ENCODE assay signal across 13 cellular contexts in genomic region chr6:34834789-34835518, GRCh38. TPM values are rescaled to one million over a fixed set of nuclear protein-coding genes. Genes with fewer than 3 reads are reported as not detected.
DNase-seq lines count a peak whose midpoint lies in the region; ATAC-seq and TF ChIP-seq lines count a peak whose summit lies in the region.
"Had no signal": no experiment of that assay in that cellular context is flagged by ENCODE, and none has a peak within 500 bp of the region (broad histone marks: within the 10 kb centered on the region; RNA-seq: fewer than 3 reads in every experiment).

No MANE protein-coding gene starts in this region.

- H3K4me3 ChIP-seq in SK-N-SH (ENCODE audit: low read depth in 2 of 2, low read length in 1 of 2) (no peak overlapping the region), fibroblast of villous mesenchyme (ENCODE audit: low read depth, low read length) (no peak overlapping the region)
- H3K4me3 ChIP-seq: MG63 had no signal

- no peak overlapping the region for H3K27ac ChIP-seq in SK-N-SH (ENCODE audit: low read depth in 2 of 2, low read length in 1 of 2)
- H3K27ac ChIP-seq: 22Rv1 had no signal

- no peaks in the 10 kb centered on the region for H3K9me3 Mint-ChIP-seq in stimulated activated effector memory CD8-positive, alpha-beta T cell treated with anti-CD3 and anti-CD28 coated beads, Interleukin-12 subunit alpha, Interleukin-12 subunit beta, amount 100 ng/mL, for 72 hours
- H3K9me3 Mint-ChIP-seq: activated T-cell treated with anti-CD3 and anti-CD28 coated beads, Interleukin-2, amount 50 U/mL, for 4 hours had no signal

- no peaks in the 10 kb centered on the region for H3K27me3 ChIP-seq in SK-N-SH (ENCODE audit: insufficient read depth)
- H3K27me3 ChIP-seq: MG63 had no signal

- no peaks in the 10 kb centered on the region for H3K9me3 ChIP-seq in SK-N-SH
- H3K9me3 ChIP-seq: MG63 had no signal

- H3K36me3 Mint-ChIP-seq in stimulated activated effector memory CD8-positive, alpha-beta T cell treated with anti-CD3 and anti-CD28 coated beads, Interleukin-12 subunit alpha, Interleukin-12 subunit beta, amount 100 ng/mL, for 72 hours = peaks cover 56% of the 10 kb centered on the region

- CTCF ChIA-PET in SK-N-SH (lab: Yijun Ruan, JAX) = no interaction called here

- H4K20me1 ChIP-seq in SK-N-SH (ENCODE audit: insufficient read depth) = no peaks in the 10 kb centered on the region

- TF ChIP-seq RAD21 in SK-N-SH (IDR thresholded peaks at IDR 0.05; ENCODE audit: low read length) = no peak

- ATAC-seq in SK-N-SH treated with all-trans-retinoic acid at 6 μM for 48 hours (no peak), GM21515 (IDR thresholded peaks at IDR 0.05; ENCODE audit: unreplicated experiment) (no peak), HG02798 (IDR thresholded peaks at IDR 0.05; ENCODE audit: poor library complexity, unreplicated experiment) (no peak)
- peak; percentile 55 for ATAC-seq in stimulated activated effector memory CD8-positive, alpha-beta T cell treated with anti-CD3 and anti-CD28 coated beads, Interleukin-12 subunit alpha, Interleukin-12 subunit beta, amount 100 ng/mL, for 72 hours
- ATAC-seq: activated T-cell treated with anti-CD3 and anti-CD28 coated beads, Interleukin-2, amount 50 U/mL, for 4 hours; stimulated activated naive CD8-positive, alpha-beta T cell treated with anti-CD3 and anti-CD28 coated beads, Interleukin-15, Interleukin-2, amounts not matched to agents 100 U/mL and 50 U/mL, for 24 hours had no signal

- H2AFZ ChIP-seq in SK-N-SH (ENCODE audit: low read depth) = no peak overlapping the region

- H3K4me3 Mint-ChIP-seq in stimulated activated effector memory CD8-positive, alpha-beta T cell treated with anti-CD3 and anti-CD28 coated beads, Interleukin-12 subunit alpha, Interleukin-12 subunit beta, amount 100 ng/mL, for 72 hours = no peak overlapping the region
- H3K4me3 Mint-ChIP-seq: activated T-cell treated with anti-CD3 and anti-CD28 coated beads, Interleukin-2, amount 50 U/mL, for 4 hours had no signal

- no peak for TF ChIP-seq CTCF in SK-N-SH (IDR thresholded peaks at IDR 0.05)
- TF ChIP-seq CTCF in fibroblast of villous mesenchyme (IDR thresholded peaks at IDR 0.05; ENCODE audit: insufficient read depth, low read depth, low read length) = no peak

- 88% methylated on average over 4 of the region's 4 CpGs for WGBS in SK-N-SH (ENCODE audit: low lambda C conversion rate)

- no peak for TF ChIP-seq EP300 in SK-N-SH (IDR thresholded peaks at IDR 0.05; ENCODE audit: borderline replicate concordance in 1 of 2, low read depth in 1 of 2, low read length in 1 of 2)

- peak overlapping the region; percentile 54 for H3K27ac Mint-ChIP-seq in stimulated activated effector memory CD8-positive, alpha-beta T cell treated with anti-CD3 and anti-CD28 coated beads, Interleukin-12 subunit alpha, Interleukin-12 subunit beta, amount 100 ng/mL, for 72 hours

- H3K79me2 ChIP-seq in SK-N-SH (ENCODE audit: insufficient read depth) = no peaks in the 10 kb centered on the region

- no peak overlapping the region for H3K4me2 ChIP-seq in SK-N-SH

- no peaks in the 10 kb centered on the region for H3K9me2 ChIP-seq in SK-N-SH

- POLR2A ChIA-PET in SK-N-SH (lab: Yijun Ruan, JAX) = no interaction called here

- no peaks in the 10 kb centered on the region for H3K4me1 Mint-ChIP-seq in stimulated activated effector memory CD8-positive, alpha-beta T cell treated with anti-CD3 and anti-CD28 coated beads, Interleukin-12 subunit alpha, Interleukin-12 subunit beta, amount 100 ng/mL, for 72 hours

- H3K36me3 ChIP-seq in SK-N-SH (replicated peaks in 1 of 2; ENCODE audit: control insufficient read depth in 1 of 2, insufficient read depth in 2 of 2, low read length in 1 of 2) = peaks cover 14 to 23% of the 10 kb centered on the region in 2 experiments

- DNase-seq in SK-N-SH (no peak), SIG-M5 (lab: John Stamatoyannopoulos, UW) (peak; percentile 35), fibroblast of villous mesenchyme (ENCODE audit: low read depth) (peak; percentile 70)
- DNase-seq in stimulated activated effector memory CD8-positive, alpha-beta T cell treated with anti-CD3 and anti-CD28 coated beads, Interleukin-12 subunit alpha, Interleukin-12 subunit beta, amount 100 ng/mL, for 72 hours (ENCODE audit: low spot score in 2 of 2) = no peak
- DNase-seq in stimulated activated CD4-positive, alpha-beta T cell treated with anti-CD3 and anti-CD28 coated beads, Interleukin-1b, Interleukin-23, amount 100 ng/mL, for 48 hours = no peak
- DNase-seq: activated T-cell treated with anti-CD3 and anti-CD28 coated beads, Interleukin-2, amount 50 U/mL, for 4 hours; GOT3; MG63; stimulated activated naive CD8-positive, alpha-beta T cell treated with anti-CD3 and anti-CD28 coated beads, Interleukin-15, Interleukin-2, amounts not matched to agents 100 U/mL and 50 U/mL, for 24 hours had no signal

- H3F3A ChIP-seq in SK-N-SH (replicated peaks; ENCODE audit: insufficient read depth) = peaks cover 4% of the 10 kb centered on the region

- H3K4me1 ChIP-seq in SK-N-SH (ENCODE audit: control insufficient read depth in 1 of 2, insufficient read depth in 2 of 2, low read depth in 1 of 2, low read length in 1 of 2) = peaks cover 0 to 8% of the 10 kb centered on the region in 2 experiments; a peak in 1 of 4 replicates

- no peak overlapping the region for H3K9ac ChIP-seq in SK-N-SH

TF ChIP-seq in SK-N-SH, 30 proteins besides CTCF, POLR2A, EP300 and RAD21:
- no peak for TF ChIP-seq NRF1 (IDR thresholded peaks at IDR 0.05; ENCODE audit: low read depth, low read length)
- no peak for TF ChIP-seq EZH2phosphoT487 (IDR thresholded peaks at IDR 0.05; ENCODE audit: borderline replicate concordance, low read depth)
- no peak for TF ChIP-seq IRF3 (IDR thresholded peaks at IDR 0.05; ENCODE audit: low read depth, low read length)
- TF ChIP-seq FOSL2 (IDR thresholded peaks at IDR 0.05; ENCODE audit: borderline replicate concordance, low read depth) = 0 out of 2 replicates have a peak, but pooled peaks have one; percentile 5
- no peak for TF ChIP-seq YY1 (IDR thresholded peaks at IDR 0.05; ENCODE audit: low read depth)
- no peak for TF ChIP-seq TAF1 (IDR thresholded peaks at IDR 0.05; ENCODE audit: borderline replicate concordance, low read depth, low read length)
- TF ChIP-seq SMC3 (IDR thresholded peaks at IDR 0.05; ENCODE audit: low read depth, low read length) = no peak

TF ChIP-seq in SK-N-SH treated with all-trans-retinoic acid at 6 μM for 48 hours, 23 proteins besides CTCF, POLR2A, EP300 and RAD21 (continues in another document):
- TF ChIP-seq GLIS3 (CRISPR knock-in tag; IDR thresholded peaks at IDR 0.05) (no peak), ZFP3 (CRISPR knock-in tag; IDR thresholded peaks at IDR 0.05) (no peak), RARB (CRISPR knock-in tag; IDR thresholded peaks at IDR 0.05) (no peak), ESRRG (CRISPR knock-in tag; IDR thresholded peaks at IDR 0.05) (no peak), TCF4 (CRISPR knock-in tag; IDR thresholded peaks at IDR 0.05; ENCODE audit: borderline replicate concordance) (no peak), ZNF565 (CRISPR knock-in tag; conservative IDR thresholded peaks at IDR 0.05; ENCODE audit: low read depth) (no peak), BACH2 (CRISPR knock-in tag; IDR thresholded peaks at IDR 0.05; ENCODE audit: borderline replicate concordance) (no peak), CSDC2 (CRISPR knock-in tag; IDR thresholded peaks at IDR 0.05) (no peak), ARNTL (CRISPR knock-in tag; IDR thresholded peaks at IDR 0.05; ENCODE audit: borderline replicate concordance, low read depth) (no peak), PPARA (CRISPR knock-in tag; IDR thresholded peaks at IDR 0.05; ENCODE audit: borderline replicate concordance) (no peak), ZC3H10 (CRISPR knock-in tag; IDR thresholded peaks at IDR 0.05) (no peak), ISL1 (CRISPR knock-in tag; IDR thresholded peaks at IDR 0.05) (no peak), ZNF70 (CRISPR knock-in tag; IDR thresholded peaks at IDR 0.05) (no peak)
- TF ChIP-seq, protein P1, sequence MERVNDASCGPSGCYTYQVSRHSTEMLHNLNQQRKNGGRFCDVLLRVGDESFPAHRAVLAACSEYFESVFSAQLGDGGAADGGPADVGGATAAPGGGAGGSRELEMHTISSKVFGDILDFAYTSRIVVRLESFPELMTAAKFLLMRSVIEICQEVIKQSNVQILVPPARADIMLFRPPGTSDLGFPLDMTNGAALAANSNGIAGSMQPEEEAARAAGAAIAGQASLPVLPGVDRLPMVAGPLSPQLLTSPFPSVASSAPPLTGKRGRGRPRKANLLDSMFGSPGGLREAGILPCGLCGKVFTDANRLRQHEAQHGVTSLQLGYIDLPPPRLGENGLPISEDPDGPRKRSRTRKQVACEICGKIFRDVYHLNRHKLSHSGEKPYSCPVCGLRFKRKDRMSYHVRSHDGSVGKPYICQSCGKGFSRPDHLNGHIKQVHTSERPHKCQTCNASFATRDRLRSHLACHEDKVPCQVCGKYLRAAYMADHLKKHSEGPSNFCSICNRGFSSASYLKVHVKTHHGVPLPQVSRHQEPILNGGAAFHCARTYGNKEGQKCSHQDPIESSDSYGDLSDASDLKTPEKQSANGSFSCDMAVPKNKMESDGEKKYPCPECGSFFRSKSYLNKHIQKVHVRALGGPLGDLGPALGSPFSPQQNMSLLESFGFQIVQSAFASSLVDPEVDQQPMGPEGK (CRISPR knock-in tag; IDR thresholded peaks at IDR 0.05; ENCODE audit: borderline replicate concordance) = no peak
- TF ChIP-seq, protein P2, sequence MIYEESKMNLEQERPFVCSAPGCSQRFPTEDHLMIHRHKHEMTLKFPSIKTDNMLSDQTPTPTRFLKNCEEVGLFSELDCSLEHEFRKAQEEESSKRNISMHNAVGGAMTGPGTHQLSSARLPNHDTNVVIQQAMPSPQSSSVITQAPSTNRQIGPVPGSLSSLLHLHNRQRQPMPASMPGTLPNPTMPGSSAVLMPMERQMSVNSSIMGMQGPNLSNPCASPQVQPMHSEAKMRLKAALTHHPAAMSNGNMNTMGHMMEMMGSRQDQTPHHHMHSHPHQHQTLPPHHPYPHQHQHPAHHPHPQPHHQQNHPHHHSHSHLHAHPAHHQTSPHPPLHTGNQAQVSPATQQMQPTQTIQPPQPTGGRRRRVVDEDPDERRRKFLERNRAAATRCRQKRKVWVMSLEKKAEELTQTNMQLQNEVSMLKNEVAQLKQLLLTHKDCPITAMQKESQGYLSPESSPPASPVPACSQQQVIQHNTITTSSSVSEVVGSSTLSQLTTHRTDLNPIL (CRISPR knock-in tag; IDR thresholded peaks at IDR 0.05; ENCODE audit: low read depth) = no peak

RNA-seq across cellular contexts. Expression of gene BLTP3A, which starts 43.1 kb away (rescaled TPM):
- polyA plus RNA-seq in SK-N-SH (2012; rRNA removed) = 3.1 and 4.4 TPM in 2 replicates
- polyA plus RNA-seq in SK-N-SH (2012; cell fraction: cytosol; rRNA removed) = 3.1 and 3.5 TPM in 2 replicates
- polyA plus RNA-seq in SK-N-SH (2012; cell fraction: nucleus; rRNA removed) = 4.0 and 4.9 TPM in 2 replicates
- total RNA-seq in fibroblast of villous mesenchyme = 7.4 and 12.5 TPM in 2 replicates

RNA-seq across cellular contexts. Expression of gene TAF11, which starts 52.9 kb away (rescaled TPM):
- polyA plus RNA-seq in SK-N-SH (2012; rRNA removed) = 21.8 and 29.3 TPM in 2 replicates
- 31.0 and 35.6 TPM in 2 replicates for polyA plus RNA-seq in SK-N-SH (2012; cell fraction: cytosol; rRNA removed)
- polyA plus RNA-seq in SK-N-SH (2012; cell fraction: nucleus; rRNA removed) = 25.4 and 38.9 TPM in 2 replicates
- 15.8 and 24.2 TPM in 2 replicates for total RNA-seq in fibroblast of villous mesenchyme

RNA-seq across cellular contexts. Expression of gene ANKS1A, which starts 54.1 kb away (rescaled TPM):
- 7.6 and 8.2 TPM in 2 replicates for polyA plus RNA-seq in SK-N-SH (2012; rRNA removed)
- polyA plus RNA-seq in SK-N-SH (2012; cell fraction: cytosol; rRNA removed) = 5.8 and 6.9 TPM in 2 replicates
- polyA plus RNA-seq in SK-N-SH (2012; cell fraction: nucleus; rRNA removed) = 17.6 and 20.8 TPM in 2 replicates
- total RNA-seq in fibroblast of villous mesenchyme = 8.7 and 12.5 TPM in 2 replicates

Comparison
In these comparisons a context has a peak if more than half of its experiments do, and no peak if none do; other contexts are left out.
1. DNase-seq: peak in SIG-M5 (single experiment) and fibroblast of villous mesenchyme (single experiment); none in SK-N-SH (single experiment), stimulated activated effector memory CD8-positive, alpha-beta T cell treated with anti-CD3 and anti-CD28 coated beads, Interleukin-12 subunit alpha, Interleukin-12 subunit beta, amount 100 ng/mL, for 72 hours (0 of 2) and stimulated activated CD4-positive, alpha-beta T cell treated with anti-CD3 and anti-CD28 coated beads, Interleukin-1b, Interleukin-23, amount 100 ng/mL, for 48 hours (single experiment).